8 cellular contexts compared by ENCODE assay signal in genomic region chr20:372543-373082, GRCh38. TPM values are rescaled to one million over a fixed set of nuclear protein-coding genes. Genes with fewer than 3 reads are reported as not detected.
DNase-seq lines count a peak whose midpoint lies in the region; ATAC-seq and TF ChIP-seq lines count a peak whose summit lies in the region.
"Not testable (repeated sequence)": the region's sequence is repeated elsewhere in the genome, so short reads cannot be mapped to it uniquely, and the experiment has no call there.

No MANE protein-coding gene starts in this region.

- not testable (repeated sequence) for H3K4me3 ChIP-seq in BLaER1 treated with 17β-estradiol and CSF1 and Interleukin-3, amounts not matched to agents 10 nM and 100 nM; left ventricle myocardium inferior

- not testable (repeated sequence) for H3K36me3 ChIP-seq in BLaER1 treated with 17β-estradiol and CSF1 and Interleukin-3, amounts not matched to agents 10 nM and 100 nM; left ventricle myocardium inferior

- DNase-seq in KBM-7 (peak; percentile 71), RPMI7951 (ENCODE audit: low read depth) (peak; percentile 31)
- DNase-seq in activated CD4-positive, alpha-beta memory T cell treated with anti-CD3 and anti-CD28 coated beads for 36 hours, result peak; percentile 41
- not testable (repeated sequence) for DNase-seq in MCF 10A (ENCODE audit: unreplicated experiment); left ventricle myocardium inferior; natural killer cell treated with Interleukin-12 subunit alpha and Interleukin-12 subunit beta and Interleukin-15 and Interleukin-18, amount 100 ng/mL, for 72 hours (ENCODE audit: low spot score)

- not testable (repeated sequence) for BruUV-seq in MCF 10A (replicated peaks; lab: Mats Ljungman, UMichigan)

- H3K4me2 ChIP-seq in BLaER1 treated with 17β-estradiol and CSF1 and Interleukin-3, amounts not matched to agents 10 nM and 100 nM, result peak overlapping the region; percentile 64 to 96 (median 85)

- H3K9me3 Mint-ChIP-seq in activated CD4-positive, alpha-beta memory T cell treated with anti-CD3 and anti-CD28 coated beads for 36 hours; MCF 10A (ENCODE audit: unreplicated experiment); natural killer cell treated with Interleukin-12 subunit alpha and Interleukin-12 subunit beta and Interleukin-15 and Interleukin-18, amount 100 ng/mL, for 72 hours; stimulated activated naive CD8-positive, alpha-beta T cell treated with anti-CD3 and anti-CD28 coated beads, Interleukin-15, Interleukin-2, amounts not matched to agents 100 ng/mL and 50 ng/mL, for 24 hours: not testable (repeated sequence)

- H3K27me3 ChIP-seq in BLaER1 treated with 17β-estradiol and CSF1 and Interleukin-3, amounts not matched to agents 10 nM and 100 nM; left ventricle myocardium inferior (ENCODE audit: low read depth): not testable (repeated sequence)

- CTCF ChIA-PET in activated CD4-positive, alpha-beta memory T cell treated with anti-CD3 and anti-CD28 coated beads for 36 hours (lab: Charles Lee), result interaction anchor here (0.7 to 2.4 kb wide), 5 partner anchors 8 to 107 kb away, joined by 3 to 9 read pairs (median 4); partner anchors contain the start of gene TRIB3
- CTCF ChIA-PET in MCF 10A (lab: Yijun Ruan, JAX), result interaction anchor here (0.5 to 5.0 kb wide), 10 partner anchors 9 to 272 kb away, joined by 3 to 37 read pairs (median 4); partner anchors contain the start of gene TRIB3

- H3K4me3 Mint-ChIP-seq in activated CD4-positive, alpha-beta memory T cell treated with anti-CD3 and anti-CD28 coated beads for 36 hours; MCF 10A (ENCODE audit: unreplicated experiment); natural killer cell treated with Interleukin-12 subunit alpha and Interleukin-12 subunit beta and Interleukin-15 and Interleukin-18, amount 100 ng/mL, for 72 hours; stimulated activated naive CD8-positive, alpha-beta T cell treated with anti-CD3 and anti-CD28 coated beads, Interleukin-15, Interleukin-2, amounts not matched to agents 100 ng/mL and 50 ng/mL, for 24 hours: not testable (repeated sequence)

- H3K27me3 Mint-ChIP-seq in activated CD4-positive, alpha-beta memory T cell treated with anti-CD3 and anti-CD28 coated beads for 36 hours; MCF 10A (ENCODE audit: insufficient read depth, unreplicated experiment); natural killer cell treated with Interleukin-12 subunit alpha and Interleukin-12 subunit beta and Interleukin-15 and Interleukin-18, amount 100 ng/mL, for 72 hours; stimulated activated naive CD8-positive, alpha-beta T cell treated with anti-CD3 and anti-CD28 coated beads, Interleukin-15, Interleukin-2, amounts not matched to agents 100 ng/mL and 50 ng/mL, for 24 hours: not testable (repeated sequence)

- peak; percentile 60 to 74 for ATAC-seq in natural killer cell treated with Interleukin-12 subunit alpha and Interleukin-12 subunit beta and Interleukin-15 and Interleukin-18, amount 100 ng/mL, for 72 hours

- in situ Hi-C loops in KBM-7 (cut with MboI; ENCODE audit: low pct_unique_long_range_greater_than_20kb, low sequenced_read_pairs), result not testable (repeated sequence)

- POLR2A ChIA-PET in activated CD4-positive, alpha-beta memory T cell treated with anti-CD3 and anti-CD28 coated beads for 36 hours (lab: Charles Lee), result interaction anchor here (1.5 to 1.8 kb wide), 2 partner anchors 8 to 10 kb away, joined by 4 to 5 read pairs; partner anchors contain the start of gene TRIB3
- POLR2A ChIA-PET in MCF 10A (lab: Yijun Ruan, JAX), result interaction anchor here (0.7 to 24.6 kb wide), 14 partner anchors 6 to 280 kb away, joined by 3 to 671 read pairs (median 10); partner anchors contain the start of genes SOX12, TRIB3 and ZCCHC3

- H3K27ac Mint-ChIP-seq in activated CD4-positive, alpha-beta memory T cell treated with anti-CD3 and anti-CD28 coated beads for 36 hours, result not testable (repeated sequence)
- H3K27ac Mint-ChIP-seq in MCF 10A (ENCODE audit: low read depth, unreplicated experiment), result peak overlapping the region; percentile 95
- H3K27ac Mint-ChIP-seq in natural killer cell treated with Interleukin-12 subunit alpha and Interleukin-12 subunit beta and Interleukin-15 and Interleukin-18, amount 100 ng/mL, for 72 hours, result peak overlapping the region in 1 of 2 donors; percentile 90
- peak overlapping the region; percentile 42 for H3K27ac Mint-ChIP-seq in stimulated activated naive CD8-positive, alpha-beta T cell treated with anti-CD3 and anti-CD28 coated beads, Interleukin-15, Interleukin-2, amounts not matched to agents 100 ng/mL and 50 ng/mL, for 24 hours

- H4K20me1 ChIP-seq in BLaER1 treated with 17β-estradiol and CSF1 and Interleukin-3, amounts not matched to agents 10 nM and 100 nM, result not testable (repeated sequence)

- peak overlapping the region in 9 of 11 experiments; percentile 48 to 75 (median 69); a peak in 16 of 22 replicates for H3K9ac ChIP-seq in BLaER1 treated with 17β-estradiol and CSF1 and Interleukin-3, amounts not matched to agents 10 nM and 100 nM

- peaks cover 20% of the 10 kb centered on the region for H3K4me1 Mint-ChIP-seq in activated CD4-positive, alpha-beta memory T cell treated with anti-CD3 and anti-CD28 coated beads for 36 hours (ENCODE audit: low read depth)
- peaks cover 52% of the 10 kb centered on the region for H3K4me1 Mint-ChIP-seq in MCF 10A (ENCODE audit: insufficient read depth, unreplicated experiment)
- peaks cover 5 to 20% of the 10 kb centered on the region in 2 donors for H3K4me1 Mint-ChIP-seq in natural killer cell treated with Interleukin-12 subunit alpha and Interleukin-12 subunit beta and Interleukin-15 and Interleukin-18, amount 100 ng/mL, for 72 hours (ENCODE audit: low read depth in 2 of 2)
- peaks cover 20% of the 10 kb centered on the region for H3K4me1 Mint-ChIP-seq in stimulated activated naive CD8-positive, alpha-beta T cell treated with anti-CD3 and anti-CD28 coated beads, Interleukin-15, Interleukin-2, amounts not matched to agents 100 ng/mL and 50 ng/mL, for 24 hours (ENCODE audit: low read depth)

- H3K36me3 Mint-ChIP-seq in activated CD4-positive, alpha-beta memory T cell treated with anti-CD3 and anti-CD28 coated beads for 36 hours; MCF 10A (ENCODE audit: insufficient read depth, unreplicated experiment); natural killer cell treated with Interleukin-12 subunit alpha and Interleukin-12 subunit beta and Interleukin-15 and Interleukin-18, amount 100 ng/mL, for 72 hours; stimulated activated naive CD8-positive, alpha-beta T cell treated with anti-CD3 and anti-CD28 coated beads, Interleukin-15, Interleukin-2, amounts not matched to agents 100 ng/mL and 50 ng/mL, for 24 hours (ENCODE audit: low read depth): not testable (repeated sequence)

- intact Hi-C loops in activated CD4-positive, alpha-beta memory T cell treated with anti-CD3 and anti-CD28 coated beads for 36 hours (cut with micrococcal nuclease); left ventricle myocardium inferior (cut with micrococcal nuclease): not testable (repeated sequence)
- intact Hi-C loops in MCF 10A (cut with micrococcal nuclease), result loop anchor here (1.0 kb wide), 2 partner anchors 8 to 10 kb away; partner anchors contain the start of gene TRIB3

- not testable (repeated sequence) for TF ChIP-seq CTCF in MCF 10A (IDR thresholded peaks at IDR 0.05; ENCODE audit: unreplicated experiment); left ventricle myocardium inferior (IDR thresholded peaks at IDR 0.05; ENCODE audit: borderline replicate concordance)

- H3K4me1 ChIP-seq in BLaER1 treated with 17β-estradiol and CSF1 and Interleukin-3, amounts not matched to agents 10 nM and 100 nM, result peaks cover 30 to 81% (median 56%) of the 10 kb centered on the region in 10 experiments
- H3K4me1 ChIP-seq in left ventricle myocardium inferior, result peaks cover 25% of the 10 kb centered on the region

- peak overlapping the region; percentile 25 to 90 (median 77); a peak in 21 of 22 replicates for H3K27ac ChIP-seq in BLaER1 treated with 17β-estradiol and CSF1 and Interleukin-3, amounts not matched to agents 10 nM and 100 nM
- peak overlapping the region; percentile 33 for H3K27ac ChIP-seq in left ventricle myocardium inferior (replicated peaks)

- H3K9me3 ChIP-seq in BLaER1 treated with 17β-estradiol and CSF1 and Interleukin-3, amounts not matched to agents 10 nM and 100 nM (replicated peaks in 1 of 11); left ventricle myocardium inferior (replicated peaks): not testable (repeated sequence)

RNA-seq across cellular contexts. Expression of gene TRIB3, which starts 7.9 kb away (rescaled TPM):
- 50.5 and 57.3 TPM in 2 replicates for total RNA-seq in RPMI7951 (2014; rRNA removed; shearing (Covaris generic))
- 10 to 100 TPM; 42.6 to 43.5 TPM for total RNA-seq in activated CD4-positive, alpha-beta memory T cell treated with anti-CD3 and anti-CD28 coated beads for 36 hours
- 477 and 598 TPM in 2 replicates for total RNA-seq in MCF 10A (2022)
- 0.69 TPM for total RNA-seq in left ventricle myocardium inferior
- total RNA-seq in natural killer cell treated with Interleukin-12 subunit alpha and Interleukin-12 subunit beta and Interleukin-15 and Interleukin-18, amount 100 ng/mL, for 72 hours, result 10 to 100 TPM; 18.0 to 21.6 TPM

RNA-seq across cellular contexts. Expression of gene NRSN2, which starts 25.7 kb away (rescaled TPM):
- total RNA-seq in RPMI7951 (2014; rRNA removed; shearing (Covaris generic)), result 92.3 and 111 TPM in 2 replicates
- total RNA-seq in activated CD4-positive, alpha-beta memory T cell treated with anti-CD3 and anti-CD28 coated beads for 36 hours, result 1 to 10 TPM; 9.5 to 9.7 TPM
- total RNA-seq in MCF 10A (2022) (8.2 and 8.4 TPM in 2 replicates), left ventricle myocardium inferior (17.5 TPM)
- total RNA-seq in natural killer cell treated with Interleukin-12 subunit alpha and Interleukin-12 subunit beta and Interleukin-15 and Interleukin-18, amount 100 ng/mL, for 72 hours, result 1 to 10 TPM; 3.6 to 5.5 TPM

RNA-seq across cellular contexts. Expression of gene RBCK1, which starts 35.5 kb away (rescaled TPM):
- 106 and 141 TPM in 2 replicates for total RNA-seq in RPMI7951 (2014; rRNA removed; shearing (Covaris generic))
- 100 to 1,000 TPM; 137 to 139 TPM for total RNA-seq in activated CD4-positive, alpha-beta memory T cell treated with anti-CD3 and anti-CD28 coated beads for 36 hours
- 353 and 488 TPM in 2 replicates for total RNA-seq in MCF 10A (2022)
- 49.7 TPM for total RNA-seq in left ventricle myocardium inferior
- 100 to 1,000 TPM; 157 to 159 TPM for total RNA-seq in natural killer cell treated with Interleukin-12 subunit alpha and Interleukin-12 subunit beta and Interleukin-15 and Interleukin-18, amount 100 ng/mL, for 72 hours

RNA-seq across cellular contexts. Expression of gene SOX12, which starts 47.3 kb away (rescaled TPM):
- 3.1 and 6.1 TPM in 2 replicates for total RNA-seq in RPMI7951 (2014; rRNA removed; shearing (Covaris generic))
- total RNA-seq in activated CD4-positive, alpha-beta memory T cell treated with anti-CD3 and anti-CD28 coated beads for 36 hours, result 1 to 10 TPM; 4.4 to 4.7 TPM
- total RNA-seq in MCF 10A (2022) (17.2 and 17.6 TPM in 2 replicates), left ventricle myocardium inferior (12.3 TPM)
- total RNA-seq in natural killer cell treated with Interleukin-12 subunit alpha and Interleukin-12 subunit beta and Interleukin-15 and Interleukin-18, amount 100 ng/mL, for 72 hours, result 1 to 10 TPM in 1 of 2 donors, under 1 TPM in 1; 0.36 to 1.5 TPM
